In genomic region chr2:72989770-72990556, GRCh38 we compare ENCODE assay signal across 16 cellular contexts.
DNase-seq lines count a peak whose midpoint lies in the region; ATAC-seq, FAIRE-seq and TF ChIP-seq lines count a peak whose summit lies in the region.
"Had no signal": no experiment of that assay in that cellular context is flagged by ENCODE, and none has a peak within 500 bp of the region (broad histone marks: within the 10 kb centered on the region; RNA-seq: fewer than 3 reads in every experiment).

No MANE protein-coding gene starts in this region.

- ATAC-seq in HG02938 (IDR thresholded peaks at IDR 0.05; ENCODE audit: unreplicated experiment) (no peak), HG03571 (IDR thresholded peaks at IDR 0.05; ENCODE audit: unreplicated experiment) (no peak)
- ATAC-seq: lower lobe of right lung, Panc1 had no signal

- no peak for TF ChIP-seq POLR2A in GM12891 (IDR thresholded peaks at IDR 0.05; ENCODE audit: low read depth, low read length)

- no peak overlapping the region for H3K4ac ChIP-seq in trophoblast cell (ENCODE audit: low read depth, low read length)

- H3K4me3 ChIP-seq in BLaER1 treated with 17β-estradiol and CSF1 and Interleukin-3, amounts not matched to agents 10 nM and 100 nM, result no peak overlapping the region
- no peak overlapping the region for H3K4me3 ChIP-seq in right atrium auricular region
- no peak overlapping the region for H3K4me3 ChIP-seq in trophoblast cell (ENCODE audit: low read depth, low read length)
- H3K4me3 ChIP-seq in small intestine (ENCODE audit: low read depth in 1 of 2, low read length in 2 of 2), result no peak overlapping the region
- H3K4me3 ChIP-seq: lower lobe of right lung, neural progenitor cell had no signal

- peak overlapping the region; percentile 40 for H2AFZ ChIP-seq in trophoblast cell (ENCODE audit: insufficient read depth, low read length, poor library complexity)
- H2AFZ ChIP-seq: neural progenitor cell had no signal

- peaks cover 0 to 33% (median 0%) of the 10 kb centered on the region in 11 experiments; a peak in 5 of 22 replicates for H4K20me1 ChIP-seq in BLaER1 treated with 17β-estradiol and CSF1 and Interleukin-3, amounts not matched to agents 10 nM and 100 nM

- no peak overlapping the region for H4K91ac ChIP-seq in trophoblast cell (ENCODE audit: low read depth, low read length)

- H3K27me3 ChIP-seq in BLaER1 treated with 17β-estradiol and CSF1 and Interleukin-3, amounts not matched to agents 10 nM and 100 nM, result no peaks in the 10 kb centered on the region
- H3K27me3 ChIP-seq in right atrium auricular region (no peaks in the 10 kb centered on the region), trophoblast cell (ENCODE audit: insufficient read depth, low read length) (no peaks in the 10 kb centered on the region), small intestine (ENCODE audit: control insufficient read depth in 2 of 2, insufficient read depth in 2 of 2, low read length in 2 of 2) (no peaks in the 10 kb centered on the region)

- H3K4me1 ChIP-seq in BLaER1 treated with 17β-estradiol and CSF1 and Interleukin-3, amounts not matched to agents 10 nM and 100 nM, result peaks cover 0 to 63% (median 36%) of the 10 kb centered on the region in 10 experiments; a peak in 17 of 20 replicates
- peaks cover 0 to 28% of the 10 kb centered on the region in 2 donors for H3K4me1 ChIP-seq in right atrium auricular region
- peaks cover 11% of the 10 kb centered on the region in 2 experiments for H3K4me1 ChIP-seq in trophoblast cell (ENCODE audit: control insufficient read depth in 1 of 2, insufficient read depth in 2 of 2, low read length in 2 of 2)
- no peaks in the 10 kb centered on the region for H3K4me1 ChIP-seq in small intestine (ENCODE audit: control insufficient read depth in 2 of 2, insufficient read depth in 1 of 2, low read depth in 1 of 2, low read length in 1 of 2)
- H3K4me1 ChIP-seq: lower lobe of right lung had no signal

- H3K9ac ChIP-seq in BLaER1 treated with 17β-estradiol and CSF1 and Interleukin-3, amounts not matched to agents 10 nM and 100 nM, result peak overlapping the region in 1 of 11 experiments; percentile 19; a peak in 1 of 22 replicates
- H3K9ac ChIP-seq in trophoblast cell (ENCODE audit: low read length), result no peak overlapping the region
- H3K9ac ChIP-seq: neural progenitor cell had no signal

- peaks cover 7% of the 10 kb centered on the region for H3K79me1 ChIP-seq in trophoblast cell (ENCODE audit: low read length)

- no peak overlapping the region for H2BK120ac ChIP-seq in trophoblast cell (ENCODE audit: insufficient read depth, low read length, poor library complexity)

- H3K9me3 ChIP-seq in BLaER1 treated with 17β-estradiol and CSF1 and Interleukin-3, amounts not matched to agents 10 nM and 100 nM (replicated peaks in 1 of 11), result no peaks in the 10 kb centered on the region
- H3K9me3 ChIP-seq in right atrium auricular region (no peaks in the 10 kb centered on the region), trophoblast cell (ENCODE audit: insufficient read depth, low read depth, low read length) (no peaks in the 10 kb centered on the region), small intestine (ENCODE audit: control insufficient read depth, low read depth) (no peaks in the 10 kb centered on the region)
- H3K9me3 ChIP-seq: lower lobe of right lung had no signal

- H2BK5ac ChIP-seq in trophoblast cell (ENCODE audit: low read depth, low read length, poor library complexity), result no peak overlapping the region

- H3K23ac ChIP-seq in trophoblast cell (ENCODE audit: low read length), result no peak overlapping the region

- H4K12ac ChIP-seq in trophoblast cell (ENCODE audit: low read depth, low read length), result no peak overlapping the region

- no peak overlapping the region for H2BK12ac ChIP-seq in trophoblast cell (ENCODE audit: low read length)

- H4K8ac ChIP-seq in trophoblast cell (ENCODE audit: low read depth, low read length), result peak overlapping the region; percentile 22

- H3K18ac ChIP-seq in trophoblast cell (ENCODE audit: low read length), result no peak overlapping the region

- peak overlapping the region in 7 of 11 experiments; percentile 5 to 47 (median 26); a peak in 6 of 22 replicates for H3K4me2 ChIP-seq in BLaER1 treated with 17β-estradiol and CSF1 and Interleukin-3, amounts not matched to agents 10 nM and 100 nM
- no peak overlapping the region for H3K4me2 ChIP-seq in trophoblast cell (ENCODE audit: low read length)
- H3K4me2 ChIP-seq: neural progenitor cell had no signal

- H2AK5ac ChIP-seq in trophoblast cell (ENCODE audit: low read length), result no peak overlapping the region

- no peaks in the 10 kb centered on the region; a peak in 1 of 22 replicates for H3K36me3 ChIP-seq in BLaER1 treated with 17β-estradiol and CSF1 and Interleukin-3, amounts not matched to agents 10 nM and 100 nM
- H3K36me3 ChIP-seq in right atrium auricular region, result no peaks in the 10 kb centered on the region
- peaks cover 0 to 3% of the 10 kb centered on the region in 2 experiments for H3K36me3 ChIP-seq in trophoblast cell (ENCODE audit: control insufficient read depth in 1 of 2, insufficient read depth in 2 of 2, low read length in 2 of 2)
- peaks cover 0 to 2% of the 10 kb centered on the region in 2 donors for H3K36me3 ChIP-seq in small intestine (ENCODE audit: control insufficient read depth in 2 of 2, insufficient read depth in 2 of 2, low read length in 2 of 2)
- H3K36me3 ChIP-seq: neural progenitor cell had no signal

- H3K14ac ChIP-seq in trophoblast cell (ENCODE audit: low read length), result no peak overlapping the region

- H3K27ac ChIP-seq in BLaER1 treated with 17β-estradiol and CSF1 and Interleukin-3, amounts not matched to agents 10 nM and 100 nM, result no peak overlapping the region
- H3K27ac ChIP-seq in angular gyrus (ENCODE audit: low read depth, low read length), result peak overlapping the region; percentile 53
- H3K27ac ChIP-seq in right atrium auricular region, result peak overlapping the region; percentile 54 to 69
- no peak overlapping the region for H3K27ac ChIP-seq in trophoblast cell (ENCODE audit: low read depth, low read length)
- H3K27ac ChIP-seq in small intestine (ENCODE audit: low read depth in 1 of 2, low read length in 1 of 2), result peak overlapping the region in 1 of 2 donors; percentile 9
- H3K27ac ChIP-seq: lower lobe of right lung, neural progenitor cell had no signal

- WGBS in trophoblast cell (ENCODE audit: extremely low coverage, insufficient coverage, insufficient read length), result no CpG with 5 or more reads among the region's 26 CpGs
- 87 to 95% (median 95%) methylated on average over 26 of the region's 26 CpGs for WGBS in small intestine, 3 donors

- FAIRE-seq in small intestine (lab: Jason Lieb, UNC) (no peak), GM12891 (lab: Jason Lieb, UNC) (no peak)
- FAIRE-seq: bronchial epithelial cell had no signal

- no peaks in the 10 kb centered on the region for H3K79me2 ChIP-seq in trophoblast cell (ENCODE audit: control insufficient read depth, insufficient read depth, low read length, poor library complexity)

- no peak for TF ChIP-seq CTCF in right atrium auricular region (IDR thresholded peaks at IDR 0.05)

- no peak for DNase-seq in right atrium auricular region (ENCODE audit: low spot score)
- no peak for DNase-seq in trophoblast cell
- no peak for DNase-seq in small intestine
- no peak for DNase-seq in GM12891 (ENCODE audit: insufficient read length, low spot score)
- DNase-seq: hippocampal formation, lower lobe of right lung, NCI-H1694 treated with DMSO at 0.1 percent for 48 hours, NCI-H526, T-helper 1 cell had no signal

TF ChIP-seq in GM12891, 5 proteins besides CTCF, POLR2A, EP300 and RAD21:
- no peak for TF ChIP-seq POLR2AphosphoS5 (IDR thresholded peaks at IDR 0.05; ENCODE audit: low read depth, low read length)
- no peak for TF ChIP-seq PAX5 (IDR thresholded peaks at IDR 0.05; ENCODE audit: insufficient read depth, low read length, severe bottlenecking)
- TF ChIP-seq POU2F2 (IDR thresholded peaks at IDR 0.05; ENCODE audit: low read depth, low read length), result no peak
- TF ChIP-seq TAF1 (IDR thresholded peaks at IDR 0.05; ENCODE audit: low read depth, low read length), result no peak
- TF ChIP-seq SPI1 (IDR thresholded peaks at IDR 0.05; ENCODE audit: low read depth, low read length), result no peak
TF ChIP-seq in GM12891: peak in this region for 0.

Comparison
In these comparisons a context has a peak if more than half of its experiments do, and no peak if none do; other contexts are left out.
1. H3K27ac ChIP-seq: peak in angular gyrus (single experiment) and right atrium auricular region (2 of 2); none in BLaER1 treated with 17β-estradiol and CSF1 and Interleukin-3, amounts not matched to agents 10 nM and 100 nM (0 of 11) and trophoblast cell (single experiment).